Comparison of ENCODE assay signal across 13 cellular contexts in the genomic region with DNA sequence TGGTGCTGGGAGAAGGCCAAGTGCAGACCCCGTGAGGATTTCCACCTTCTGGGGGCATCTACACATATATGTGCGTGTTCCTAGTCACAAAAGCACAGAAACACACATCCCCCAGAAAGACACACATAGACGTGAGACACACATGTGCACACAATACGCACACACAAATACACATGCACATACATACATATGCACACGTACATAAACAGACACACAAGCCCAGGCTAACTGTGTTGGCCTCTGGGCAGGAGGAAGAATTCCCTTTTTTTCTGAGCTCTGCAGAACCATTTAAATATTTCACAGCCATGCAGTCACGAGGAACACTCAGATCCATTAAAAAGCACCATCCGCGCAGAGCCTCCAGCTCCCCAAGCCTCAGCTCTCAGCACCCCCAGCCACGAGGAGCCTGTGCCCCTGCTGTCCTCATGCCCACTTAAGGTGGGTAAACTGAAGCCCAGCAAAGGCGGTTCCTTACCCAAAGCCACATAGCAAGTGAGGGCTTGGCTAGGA. TPM values are rescaled to one million over a fixed set of nuclear protein-coding genes. Genes with fewer than 3 reads are reported as not detected.
DNase-seq lines count a peak whose midpoint lies in the region; ATAC-seq, FAIRE-seq and TF ChIP-seq lines count a peak whose summit lies in the region.
"Had no signal": no experiment of that assay in that cellular context is flagged by ENCODE, and none has a peak within 500 bp of the region (broad histone marks: within the 10 kb centered on the region; RNA-seq: fewer than 3 reads in every experiment).

No MANE protein-coding gene starts in this region.

- TF ChIP-seq CTCF in HepG2 (CRISPR knock-in tag; IDR thresholded peaks at IDR 0.05) = no peak
- no peak for TF ChIP-seq CTCF in right lobe of liver (IDR thresholded peaks at IDR 0.05)
- TF ChIP-seq CTCF in GM12878 (IDR thresholded peaks at IDR 0.05 in 2 of 3, conservative IDR thresholded peaks at IDR 0.05 in 1 of 3; ENCODE audit: control insufficient read depth in 2 of 3, extremely low read depth in 1 of 3, insufficient read depth in 1 of 3, low read depth in 3 of 3, low read length in 3 of 3) = no peak
- TF ChIP-seq CTCF in nephron (IDR thresholded peaks at IDR 0.05; ENCODE audit: unreplicated experiment in 3 of 3) = no peak

- no peak for TF ChIP-seq POLR2A in HepG2 (IDR thresholded peaks at IDR 0.05; ENCODE audit: insufficient read depth in 1 of 2, low read depth in 2 of 2, low read length in 2 of 2)
- no peak for TF ChIP-seq POLR2A in right lobe of liver (IDR thresholded peaks at IDR 0.05)
- no peak for TF ChIP-seq POLR2A in GM12878 (IDR thresholded peaks at IDR 0.05; ENCODE audit: low read depth, low read length)
- no peak for TF ChIP-seq POLR2A in GM12892 (IDR thresholded peaks at IDR 0.05; ENCODE audit: low read depth, low read length)

- H3K27me3 ChIP-seq in HepG2 (ENCODE audit: control insufficient read depth in 1 of 2, insufficient read depth in 2 of 2, low read length in 2 of 2) (no peaks in the 10 kb centered on the region; a peak in 1 of 5 replicates), right lobe of liver (no peaks in the 10 kb centered on the region), GM12878 (replicated peaks in 1 of 2; ENCODE audit: control insufficient read depth in 2 of 2, insufficient read depth in 2 of 2, low read length in 1 of 2) (no peaks in the 10 kb centered on the region)

- intact Hi-C loops in HepG2 (cut with micrococcal nuclease; ENCODE audit: unreplicated experiment) = no loop called here
- intact Hi-C loops in right lobe of liver (cut with DNase I) = no loop called here
- intact Hi-C loops in GM12878 (cut with micrococcal nuclease; ENCODE audit: unreplicated experiment) = no loop called here

- H3K79me2 ChIP-seq in HepG2 (ENCODE audit: insufficient read depth, low read length) (peaks cover 74% of the 10 kb centered on the region), GM12878 (ENCODE audit: control insufficient read depth, insufficient read depth, low read length) (peaks cover 12% of the 10 kb centered on the region)

- peak overlapping the region; percentile 14 to 68 (median 44) for H3K27ac Mint-ChIP-seq in nephron

- CTCF ChIA-PET in HepG2 (lab: Yijun Ruan, JAX; ENCODE audit: low intra/inter-chr PET ratio, low total read pairs) (no interaction called here), GM12878 (lab: Yijun Ruan, JAX) (interaction anchor here (2.3 kb wide), 1 partner anchor 20 kb away, joined by 16 read pairs; no protein-coding TSS in a partner anchor), HEK293T (lab: Yijun Ruan, JAX) (interaction anchor here (1.0 kb wide), 1 partner anchor 20 kb away, joined by 3 read pairs; no protein-coding TSS in a partner anchor)

- in situ Hi-C loops in HepG2 (cut with HindIII; ENCODE audit: extremely low pct_ligation_motif_present, low pct_unique_long_range_greater_than_20kb) (no loop called here), GM12878 (cut with MboI) (no loop called here)

- peak overlapping the region; percentile 16; the same call in 1 of the 2 replicates for H3K9ac ChIP-seq in HepG2 (ENCODE audit: insufficient read depth, low read depth, low read length)
- H3K9ac ChIP-seq in GM12878 (ENCODE audit: control insufficient read depth, insufficient read depth, low read length) = no peak overlapping the region

- no TSS peak for BruUV-seq in HepG2 (replicated peaks; lab: Mats Ljungman, UMichigan)
- no TSS peak for BruUV-seq in GM12878 (replicated peaks; lab: Mats Ljungman, UMichigan)

- H3K27me3 Mint-ChIP-seq in nephron (ENCODE audit: low read depth) = no peaks in the 10 kb centered on the region

- H3K4me3 ChIP-seq in HepG2 (replicated peaks in 1 of 3; ENCODE audit: insufficient read depth in 1 of 3, low read depth in 2 of 3, low read length in 3 of 3) = no peak overlapping the region
- H3K4me3 ChIP-seq in right lobe of liver = no peak overlapping the region
- H3K4me3 ChIP-seq in GM12878 = no peak overlapping the region

- SMC1A ChIA-PET in GM12878 (lab: Charles Lee; ENCODE audit: uncharacterized antibody, unreplicated experiment) = interaction anchor here (1.4 kb wide), 1 partner anchor 69 kb away, joined by 3 read pairs; no protein-coding TSS in a partner anchor

- RAD21 ChIA-PET in GM12878 (lab: Charles Lee; ENCODE audit: unreplicated experiment) = interaction anchor here (5.4 kb wide), 1 partner anchor 20 kb away, joined by 21 read pairs; no protein-coding TSS in a partner anchor

- no peaks in the 10 kb centered on the region for H3K9me3 Mint-ChIP-seq in nephron

- H3K36me3 ChIP-seq in HepG2 (replicated peaks in 1 of 2; ENCODE audit: control insufficient read depth in 1 of 2, insufficient read depth in 2 of 2, low read length in 2 of 2) (peaks cover 22 to 29% of the 10 kb centered on the region in 2 experiments; a peak in 4 of 5 replicates), right lobe of liver (peaks cover 0 to 28% (median 5%) of the 10 kb centered on the region in 4 donors), GM12878 (ENCODE audit: control insufficient read depth in 2 of 2, insufficient read depth in 2 of 2, low read length in 1 of 2) (peaks cover 0 to 2% of the 10 kb centered on the region in 2 experiments; a peak in 2 of 4 replicates)

- FAIRE-seq in HepG2 (lab: Jason Lieb, UNC) = no peak
- no peak for FAIRE-seq in GM12878 (lab: Jason Lieb, UNC)
- no peak for FAIRE-seq in GM12892 (lab: Jason Lieb, UNC)

- peaks cover 4% of the 10 kb centered on the region for H3K36me3 Mint-ChIP-seq in nephron (ENCODE audit: low read depth)

- peaks cover 18% of the 10 kb centered on the region for H3K4me1 Mint-ChIP-seq in nephron

- WGBS in HepG2 (ENCODE audit: low lambda C conversion rate) = 94% methylated on average over 8 of the region's 10 CpGs
- 74% methylated on average over 3 of the region's 10 CpGs for WGBS in right lobe of liver (ENCODE audit: insufficient coverage, low coverage, low lambda C conversion rate, missing lambda C conversion rate)
- WGBS in GM12878 (ENCODE audit: insufficient coverage, insufficient replicate concordance, low lambda C conversion rate, missing lambda C conversion rate) = 84% methylated on average over 10 of the region's 10 CpGs

- H3K4me1 ChIP-seq in HepG2 (ENCODE audit: insufficient read depth, low read length) (peaks cover 70% of the 10 kb centered on the region), right lobe of liver (peaks cover 0 to 43% (median 16%) of the 10 kb centered on the region in 4 donors), GM12878 (ENCODE audit: control insufficient read depth, insufficient read depth, low read length) (peaks cover 24% of the 10 kb centered on the region)

- H2AFZ ChIP-seq in HepG2 (ENCODE audit: low read length) = no peak overlapping the region
- H2AFZ ChIP-seq in GM12878 (ENCODE audit: control insufficient read depth, low read depth, low read length) = no peak overlapping the region

- H3K27ac ChIP-seq in HepG2 (ENCODE audit: extremely low read length, insufficient read depth, low read length) (peak overlapping the region; percentile 92), right lobe of liver (no peak overlapping the region), GM12878 (ENCODE audit: control insufficient read depth, insufficient read depth) (no peak overlapping the region)

- DNase-seq in HepG2 (ENCODE audit: low spot score) (no peak), right lobe of liver (no peak), GM12878 (ENCODE audit: low read depth, low spot score) (no peak), DMS 273 treated with DMSO at 0.1 percent for 48 hours (lab: John Stamatoyannopoulos, UW) (no peak), HEK293T (ENCODE audit: extremely low spot score) (no peak), GM12892 (ENCODE audit: insufficient read length) (no peak)
- DNase-seq: GF-D8; HCEC 1CT; NCI-H2171 treated with DMSO at 0.1 percent for 48 hours; stimulated activated CD4-positive, alpha-beta T cell treated with anti-CD3 and anti-CD28 coated beads, Interleukin-15, amount 100 ng/mL, for 24 hours had no signal

- no peaks in the 10 kb centered on the region for H4K20me1 ChIP-seq in HepG2 (ENCODE audit: insufficient read depth, low read length)
- H4K20me1 ChIP-seq in GM12878 (ENCODE audit: control insufficient read depth, insufficient read depth) = no peaks in the 10 kb centered on the region

- POLR2A ChIA-PET in HepG2 (lab: Yijun Ruan, JAX) = interaction anchor here (1.1 to 7.5 kb wide), 5 partner anchors 11 to 170 kb away, joined by 3 to 195 read pairs (median 3); no protein-coding TSS in a partner anchor
- POLR2A ChIA-PET in GM12878 (lab: Charles Lee) = interaction anchor here (1.5 kb wide), 1 partner anchor 33 kb away, joined by 4 read pairs; a partner anchor contains a TSS
- POLR2A ChIA-PET in HEK293T (lab: Yijun Ruan, JAX) = no interaction called here

- TF ChIP-seq EP300 in HepG2 (IDR thresholded peaks at IDR 0.05; ENCODE audit: low read depth in 2 of 2, low read length in 2 of 2) (no peak), HepG2 (CRISPR knock-in tag; IDR thresholded peaks at IDR 0.05; ENCODE audit: borderline replicate concordance) (no peak), GM12878 (IDR thresholded peaks at IDR 0.05; ENCODE audit: borderline replicate concordance in 1 of 2, control insufficient read depth in 1 of 2, low read depth in 2 of 2, low read length in 2 of 2) (no peak)

- ATAC-seq in HepG2 = no peak
- no peak for ATAC-seq in right lobe of liver
- ATAC-seq in GM12878 = no peak
- ATAC-seq in HG03571 (IDR thresholded peaks at IDR 0.05; ENCODE audit: unreplicated experiment) = no peak
- ATAC-seq: left lobe of liver had no signal

- no peaks in the 10 kb centered on the region for H3K9me3 ChIP-seq in HepG2 (ENCODE audit: low read length)
- no peaks in the 10 kb centered on the region for H3K9me3 ChIP-seq in right lobe of liver
- no peaks in the 10 kb centered on the region for H3K9me3 ChIP-seq in GM12878 (replicated peaks; ENCODE audit: control insufficient read depth, insufficient read depth, low read length)

- H3K4me2 ChIP-seq in HepG2 (ENCODE audit: low read depth, low read length) (no peak overlapping the region; the same call in 1 of the 2 replicates), GM12878 (ENCODE audit: control insufficient read depth, insufficient read depth) (no peak overlapping the region)

- TF ChIP-seq RAD21 in HepG2 (CRISPR knock-in tag; IDR thresholded peaks at IDR 0.05) (no peak), GM12878 (IDR thresholded peaks at IDR 0.05; ENCODE audit: insufficient read depth, low read depth, low read length) (no peak)

- H3K4me3 Mint-ChIP-seq in nephron = peak overlapping the region in 1 of 3 experiments; percentile 49

RNA-seq across cellular contexts. Expression of a gene that starts 5.3 kb away (rescaled TPM):
- 77.1 and 92.1 TPM in 2 replicates for total RNA-seq in HepG2 (2016; rRNA removed; fragmentation: Illumina TruSeq; extraction: Trizol)
- 104 and 127 TPM in 2 replicates for total RNA-seq in HepG2 (2016; cell fraction: cytosol; rRNA removed; fragmentation: Illumina TruSeq; extraction: Trizol; ENCODE audit: low read depth)
- 66.8 and 94.8 TPM in 2 replicates for total RNA-seq in HepG2 (2016; cell fraction: insoluble cytoplasmic fraction; rRNA removed; fragmentation: Illumina TruSeq; extraction: Trizol)
- 149 and 180 TPM in 2 replicates for total RNA-seq in HepG2 (2016; cell fraction: membrane; rRNA removed; fragmentation: Illumina TruSeq; extraction: Trizol)
- total RNA-seq in HepG2 (2016; cell fraction: nucleus; rRNA removed; fragmentation: Illumina TruSeq; extraction: Trizol) = 48.9 and 58.7 TPM in 2 replicates
- polyA plus RNA-seq in HepG2 (2011; rRNA removed) = 81.2 and 109 TPM in 2 replicates
- 83.2 and 110 TPM in 2 replicates for polyA plus RNA-seq in HepG2 (2011; cell fraction: cytosol; rRNA removed)
- 62.3 and 83.6 TPM in 2 replicates for polyA plus RNA-seq in HepG2 (2011; cell fraction: nucleus; rRNA removed)
- polyA plus RNA-seq in HepG2 (2012) = 77.3 and 145 TPM in 2 replicates
- 196 and 226 TPM in 2 replicates for polyA plus RNA-seq in HepG2 (2016; cell fraction: cytosol; fragmentation: Illumina TruSeq; extraction: Trizol; ENCODE audit: low read depth)
- 104 and 130 TPM in 2 replicates for polyA plus RNA-seq in HepG2 (2016; cell fraction: insoluble cytoplasmic fraction; fragmentation: Illumina TruSeq; extraction: Trizol; ENCODE audit: low read depth)
- 235 and 242 TPM in 2 replicates for polyA plus RNA-seq in HepG2 (2016; cell fraction: membrane; fragmentation: Illumina TruSeq; extraction: Trizol; ENCODE audit: low read depth)
- polyA plus RNA-seq in HepG2 (2016; cell fraction: nucleus; fragmentation: Illumina TruSeq; extraction: Trizol; ENCODE audit: insufficient read depth, low read depth) = 122 and 127 TPM in 2 replicates
- polyA minus RNA-seq in HepG2 (2011; rRNA and poly(A)+ RNA removed; ENCODE audit: low replicate concordance) = 22.5 and 101 TPM in 2 replicates
- polyA minus RNA-seq in HepG2 (2011; cell fraction: cytosol; rRNA and poly(A)+ RNA removed) = 26.1 and 26.7 TPM in 2 replicates
- polyA minus RNA-seq in HepG2 (2011; cell fraction: nucleus; rRNA and poly(A)+ RNA removed) = 17.8 and 21.8 TPM in 2 replicates
- 100 to 1,000 TPM in 1 of 6 experiments, 10 to 100 TPM in 5; 35.6 to 103 (median 65.1) TPM for total RNA-seq in right lobe of liver
- total RNA-seq in GM12878 (2013; cell fraction: nucleolus; rRNA removed) = 38.5 and 41.6 TPM in 2 replicates
- total RNA-seq in GM12878 (2014; rRNA removed) = 18.6 and 23.0 TPM in 2 replicates
- 8.0 TPM in 2 replicates for total RNA-seq in GM12878 (2014; rRNA removed; fragmentation: Illumina TruSeq; extraction: Trizol)
- total RNA-seq in GM12878 (2021) = 15.1 and 16.6 TPM in 2 replicates
- polyA plus RNA-seq in GM12878 (2011; ENCODE audit: low read depth) = 13.3 TPM
- 12.7 and 33.5 TPM in 2 replicates for polyA plus RNA-seq in GM12878 (2011; rRNA removed)
- polyA plus RNA-seq in GM12878 (2011; cell fraction: cytosol; rRNA removed) = 55.7 and 66.8 TPM in 2 replicates
- 48.8 and 50.5 TPM in 2 replicates for polyA plus RNA-seq in GM12878 (2011; cell fraction: nucleus; rRNA removed)
- 25.3 and 27.1 TPM in 2 replicates for polyA plus RNA-seq in GM12878 (2012)
- 2.5 and 8.7 TPM in 2 replicates for polyA plus RNA-seq in GM12878 (2014; fragmentation: Illumina TruSeq; extraction: Trizol)
- polyA plus RNA-seq in GM12878 (2014; fragmentation: Nextera tagmentation; extraction: Ambion mirVana) = 1 to 10 TPM in 1 of 2 experiments, under 1 TPM in 1; 0.64 to 2.5 TPM
- 23.7 and 27.5 TPM in 2 replicates for polyA plus RNA-seq in GM12878 (2014; rRNA removed)
- polyA plus RNA-seq in GM12878 (2016; fragmentation: Nextera tagmentation; extraction: Ambion mirVana) = 10 to 100 TPM; 19.1 to 19.3 TPM
- 21.6 and 36.2 TPM in 2 replicates for polyA minus RNA-seq in GM12878 (2011; rRNA and poly(A)+ RNA removed)
- 14.6 and 15.7 TPM in 2 replicates for polyA minus RNA-seq in GM12878 (2011; cell fraction: cytosol; rRNA and poly(A)+ RNA removed)
- 8.0 and 14.3 TPM in 2 replicates for polyA minus RNA-seq in GM12878 (2011; cell fraction: nucleus; rRNA and poly(A)+ RNA removed)
- 17.5 TPM for polyA plus RNA-seq in GM12892 (2012; ENCODE audit: missing spikeins)

RNA-seq across cellular contexts. Expression of a gene that starts 32.8 kb away (rescaled TPM):
- total RNA-seq in HepG2 (2016; rRNA removed; fragmentation: Illumina TruSeq; extraction: Trizol) (15.2 and 18.4 TPM in 2 replicates), right lobe of liver (10 to 100 TPM in 3 of 6 experiments, 1 to 10 TPM in 3; 6.3 to 31.7 (median 12.1) TPM), GM12878 (2014; rRNA removed) (40.8 and 41.6 TPM in 2 replicates), GM12878 (2014; rRNA removed; fragmentation: Illumina TruSeq; extraction: Trizol) (12.0 and 13.3 TPM in 2 replicates), GM12878 (2021) (21.6 and 21.8 TPM in 2 replicates)
- total RNA-seq in HepG2 (2016; cell fraction: cytosol; rRNA removed; fragmentation: Illumina TruSeq; extraction: Trizol; ENCODE audit: low read depth) = 15.8 and 20.2 TPM in 2 replicates
- 18.6 and 20.5 TPM in 2 replicates for total RNA-seq in HepG2 (2016; cell fraction: insoluble cytoplasmic fraction; rRNA removed; fragmentation: Illumina TruSeq; extraction: Trizol)
- 17.3 and 29.5 TPM in 2 replicates for total RNA-seq in HepG2 (2016; cell fraction: membrane; rRNA removed; fragmentation: Illumina TruSeq; extraction: Trizol)
- 8.3 and 12.2 TPM in 2 replicates for total RNA-seq in HepG2 (2016; cell fraction: nucleus; rRNA removed; fragmentation: Illumina TruSeq; extraction: Trizol)
- polyA plus RNA-seq in HepG2 (2011; rRNA removed) (47.2 and 62.0 TPM in 2 replicates), GM12878 (2011; rRNA removed) (8.6 and 18.3 TPM in 2 replicates), GM12878 (2014; fragmentation: Illumina TruSeq; extraction: Trizol) (0.49 and 6.3 TPM in 2 replicates), GM12878 (2014; fragmentation: Nextera tagmentation; extraction: Ambion mirVana) (1 to 10 TPM in 1 of 2 experiments, under 1 TPM in 1; 0.61 to 3.3 TPM), GM12878 (2014; rRNA removed) (38.8 and 44.1 TPM in 2 replicates), GM12878 (2016; fragmentation: Nextera tagmentation; extraction: Ambion mirVana) (10 to 100 TPM; 23.3 to 27.7 TPM)
- 33.8 and 73.1 TPM in 2 replicates for polyA plus RNA-seq in HepG2 (2011; cell fraction: cytosol; rRNA removed)
- polyA plus RNA-seq in HepG2 (2011; cell fraction: nucleus; rRNA removed) = 101 and 106 TPM in 2 replicates
- 14.6 TPM in 2 replicates for polyA plus RNA-seq in HepG2 (2012)
- 16.0 and 27.0 TPM in 2 replicates for polyA plus RNA-seq in HepG2 (2016; cell fraction: cytosol; fragmentation: Illumina TruSeq; extraction: Trizol; ENCODE audit: low read depth)
- 14.7 and 18.5 TPM in 2 replicates for polyA plus RNA-seq in HepG2 (2016; cell fraction: insoluble cytoplasmic fraction; fragmentation: Illumina TruSeq; extraction: Trizol; ENCODE audit: low read depth)
- 13.4 and 18.5 TPM in 2 replicates for polyA plus RNA-seq in HepG2 (2016; cell fraction: membrane; fragmentation: Illumina TruSeq; extraction: Trizol; ENCODE audit: low read depth)
- polyA plus RNA-seq in HepG2 (2016; cell fraction: nucleus; fragmentation: Illumina TruSeq; extraction: Trizol; ENCODE audit: insufficient read depth, low read depth) = 25.1 and 25.9 TPM in 2 replicates
- polyA minus RNA-seq in HepG2 (2011; rRNA and poly(A)+ RNA removed; ENCODE audit: low replicate concordance) = 11.5 and 28.1 TPM in 2 replicates
- 14.0 and 17.6 TPM in 2 replicates for polyA minus RNA-seq in HepG2 (2011; cell fraction: cytosol; rRNA and poly(A)+ RNA removed)
- polyA minus RNA-seq in HepG2 (2011; cell fraction: nucleus; rRNA and poly(A)+ RNA removed) = 11.3 and 12.8 TPM in 2 replicates
- 9.7 and 10.4 TPM in 2 replicates for total RNA-seq in GM12878 (2013; cell fraction: nucleolus; rRNA removed)
- 4.0 TPM for polyA plus RNA-seq in GM12878 (2011; ENCODE audit: low read depth)
- polyA plus RNA-seq in GM12878 (2011; cell fraction: cytosol; rRNA removed) = 34.4 and 49.8 TPM in 2 replicates
- 47.7 and 53.9 TPM in 2 replicates for polyA plus RNA-seq in GM12878 (2011; cell fraction: nucleus; rRNA removed)
- polyA plus RNA-seq in GM12878 (2012) = 11.9 and 12.2 TPM in 2 replicates
- polyA minus RNA-seq in GM12878 (2011; rRNA and poly(A)+ RNA removed) = 7.7 and 10.7 TPM in 2 replicates
- 6.0 and 6.9 TPM in 2 replicates for polyA minus RNA-seq in GM12878 (2011; cell fraction: cytosol; rRNA and poly(A)+ RNA removed)
- polyA minus RNA-seq in GM12878 (2011; cell fraction: nucleus; rRNA and poly(A)+ RNA removed) = 6.8 and 12.7 TPM in 2 replicates
- 5.3 TPM for polyA plus RNA-seq in GM12892 (2012; ENCODE audit: missing spikeins)

RNA-seq across cellular contexts. Expression of a gene that starts 55.2 kb away (rescaled TPM):
- total RNA-seq in HepG2 (2016; rRNA removed; fragmentation: Illumina TruSeq; extraction: Trizol) = 10.5 and 16.6 TPM in 2 replicates
- 2.8 and 5.4 TPM in 2 replicates for total RNA-seq in HepG2 (2016; cell fraction: cytosol; rRNA removed; fragmentation: Illumina TruSeq; extraction: Trizol; ENCODE audit: low read depth)
- 7.9 and 14.6 TPM in 2 replicates for total RNA-seq in HepG2 (2016; cell fraction: insoluble cytoplasmic fraction; rRNA removed; fragmentation: Illumina TruSeq; extraction: Trizol)
- 9.4 and 9.8 TPM in 2 replicates for total RNA-seq in HepG2 (2016; cell fraction: membrane; rRNA removed; fragmentation: Illumina TruSeq; extraction: Trizol)
- total RNA-seq in HepG2 (2016; cell fraction: nucleus; rRNA removed; fragmentation: Illumina TruSeq; extraction: Trizol) = 21.0 and 29.3 TPM in 2 replicates
- polyA plus RNA-seq in HepG2 (2011; rRNA removed) = 11.4 and 12.0 TPM in 2 replicates
- polyA plus RNA-seq in HepG2 (2011; cell fraction: cytosol; rRNA removed) = 3.1 and 5.3 TPM in 2 replicates
- 98.4 and 126 TPM in 2 replicates for polyA plus RNA-seq in HepG2 (2011; cell fraction: nucleus; rRNA removed)
- 29.1 and 39.4 TPM in 2 replicates for polyA plus RNA-seq in HepG2 (2012)
- 3.2 and 4.2 TPM in 2 replicates for polyA plus RNA-seq in HepG2 (2016; cell fraction: cytosol; fragmentation: Illumina TruSeq; extraction: Trizol; ENCODE audit: low read depth)
- 18.9 and 27.7 TPM in 2 replicates for polyA plus RNA-seq in HepG2 (2016; cell fraction: insoluble cytoplasmic fraction; fragmentation: Illumina TruSeq; extraction: Trizol; ENCODE audit: low read depth)
- polyA plus RNA-seq in HepG2 (2016; cell fraction: membrane; fragmentation: Illumina TruSeq; extraction: Trizol; ENCODE audit: low read depth) = 4.9 and 6.5 TPM in 2 replicates
- polyA plus RNA-seq in HepG2 (2016; cell fraction: nucleus; fragmentation: Illumina TruSeq; extraction: Trizol; ENCODE audit: insufficient read depth, low read depth) = 87.2 and 94.8 TPM in 2 replicates
- 8.4 and 22.7 TPM in 2 replicates for polyA minus RNA-seq in HepG2 (2011; rRNA and poly(A)+ RNA removed; ENCODE audit: low replicate concordance)
- polyA minus RNA-seq in HepG2 (2011; cell fraction: cytosol; rRNA and poly(A)+ RNA removed) = 15.8 and 17.9 TPM in 2 replicates
- 32.8 and 40.0 TPM in 2 replicates for polyA minus RNA-seq in HepG2 (2011; cell fraction: nucleus; rRNA and poly(A)+ RNA removed)
- 1 to 10 TPM in 5 of 6 experiments, under 1 TPM in 1; 0.43 to 3.6 (median 1.3) TPM for total RNA-seq in right lobe of liver
- not detected in 2 replicates for total RNA-seq in GM12878 (2013; cell fraction: nucleolus; rRNA removed)
- total RNA-seq in GM12878 (2014; rRNA removed) = not detected in 2 replicates
- total RNA-seq in GM12878 (2014; rRNA removed; fragmentation: Illumina TruSeq; extraction: Trizol) = not detected in 2 replicates
- 0.08 and 0.15 TPM in 2 replicates for total RNA-seq in GM12878 (2021)
- polyA plus RNA-seq in GM12878 (2011; ENCODE audit: low read depth) = not detected
- not detected in 2 replicates for polyA plus RNA-seq in GM12878 (2011; rRNA removed)
- polyA plus RNA-seq in GM12878 (2011; cell fraction: cytosol; rRNA removed) = 0.01 TPM in 1 of 2 replicates, not detected in the other
- polyA plus RNA-seq in GM12878 (2011; cell fraction: nucleus; rRNA removed) = not detected in 2 replicates
- polyA plus RNA-seq in GM12878 (2012) = not detected in 2 replicates
- not detected in 2 replicates for polyA plus RNA-seq in GM12878 (2014; fragmentation: Illumina TruSeq; extraction: Trizol)
- not detected for polyA plus RNA-seq in GM12878 (2014; fragmentation: Nextera tagmentation; extraction: Ambion mirVana)
- polyA plus RNA-seq in GM12878 (2014; rRNA removed) = not detected in 2 replicates
- polyA plus RNA-seq in GM12878 (2016; fragmentation: Nextera tagmentation; extraction: Ambion mirVana) = not detected
- polyA minus RNA-seq in GM12878 (2011; rRNA and poly(A)+ RNA removed) = not detected in 2 replicates
- polyA minus RNA-seq in GM12878 (2011; cell fraction: cytosol; rRNA and poly(A)+ RNA removed) = not detected in 2 replicates
- polyA minus RNA-seq in GM12878 (2011; cell fraction: nucleus; rRNA and poly(A)+ RNA removed) = not detected in 2 replicates
- polyA plus RNA-seq in GM12892 (2012; ENCODE audit: missing spikeins) = not detected
